ENCODE assay signal across 20 cellular contexts in genomic region chr3:159166899-159167586, GRCh38.
"Had no signal": no experiment of that assay in that cellular context is flagged by ENCODE, and none has a peak within 500 bp of the region (broad histone marks: within the 10 kb centered on the region; RNA-seq: fewer than 3 reads in every experiment).

No MANE protein-coding gene starts in this region.

- H3K36me3 Mint-ChIP-seq: activated CD8-positive, alpha-beta memory T cell treated with anti-CD3 and anti-CD28 coated beads, Interleukin-2, amount 10 ng/mL, durations not matched to agents 7 days and 5 days; activated naive CD4-positive, alpha-beta T cell treated with anti-CD3 and anti-CD28 coated beads, Interleukin-2, amount 10 ng/mL, durations not matched to agents 7 days and 5 days; naive thymus-derived CD8-positive, alpha-beta T cell had no signal

- ATAC-seq: activated CD8-positive, alpha-beta memory T cell treated with anti-CD3 and anti-CD28 coated beads, Interleukin-2, amount 10 ng/mL, durations not matched to agents 7 days and 5 days; activated CD8-positive, alpha-beta T cell treated with anti-CD3 and anti-CD28 coated beads for 36 hours; left colon; naive thymus-derived CD8-positive, alpha-beta T cell had no signal

- H3K4me1 Mint-ChIP-seq: activated CD4-positive, alpha-beta T cell treated with anti-CD3 and anti-CD28 coated beads, Interleukin-2, amount 10 ng/mL, durations not matched to agents 7 days and 5 days; activated CD8-positive, alpha-beta memory T cell treated with anti-CD3 and anti-CD28 coated beads, Interleukin-2, amount 10 ng/mL, durations not matched to agents 7 days and 5 days; activated naive CD4-positive, alpha-beta T cell treated with anti-CD3 and anti-CD28 coated beads, Interleukin-2, amount 10 ng/mL, durations not matched to agents 7 days and 5 days; endodermal cell; naive thymus-derived CD8-positive, alpha-beta T cell had no signal

- H3K27me3 ChIP-seq: spleen, upper lobe of left lung had no signal

- H3K27ac Mint-ChIP-seq: activated CD4-positive, alpha-beta T cell treated with anti-CD3 and anti-CD28 coated beads, Interleukin-2, amount 10 ng/mL, durations not matched to agents 7 days and 5 days; activated CD8-positive, alpha-beta memory T cell treated with anti-CD3 and anti-CD28 coated beads, Interleukin-2, amount 10 ng/mL, durations not matched to agents 7 days and 5 days; activated CD8-positive, alpha-beta T cell treated with anti-CD3 and anti-CD28 coated beads for 36 hours; activated naive CD4-positive, alpha-beta T cell treated with anti-CD3 and anti-CD28 coated beads, Interleukin-2, amount 10 ng/mL, durations not matched to agents 7 days and 5 days; endodermal cell; naive thymus-derived CD8-positive, alpha-beta T cell had no signal

- H3K27ac ChIP-seq: epithelial cell of prostate, prostate gland, spleen, upper lobe of left lung, VCaP had no signal

- H3K9me3 Mint-ChIP-seq: activated CD4-positive, alpha-beta T cell treated with anti-CD3 and anti-CD28 coated beads, Interleukin-2, amount 10 ng/mL, durations not matched to agents 7 days and 5 days; activated naive CD4-positive, alpha-beta T cell treated with anti-CD3 and anti-CD28 coated beads, Interleukin-2, amount 10 ng/mL, durations not matched to agents 7 days and 5 days; endodermal cell had no signal

- H3K9me3 ChIP-seq: prostate gland, spleen, upper lobe of left lung had no signal

- H3K27me3 Mint-ChIP-seq: activated CD4-positive, alpha-beta T cell treated with anti-CD3 and anti-CD28 coated beads, Interleukin-2, amount 10 ng/mL, durations not matched to agents 7 days and 5 days; activated CD8-positive, alpha-beta memory T cell treated with anti-CD3 and anti-CD28 coated beads, Interleukin-2, amount 10 ng/mL, durations not matched to agents 7 days and 5 days; activated CD8-positive, alpha-beta T cell treated with anti-CD3 and anti-CD28 coated beads for 36 hours; activated naive CD4-positive, alpha-beta T cell treated with anti-CD3 and anti-CD28 coated beads, Interleukin-2, amount 10 ng/mL, durations not matched to agents 7 days and 5 days had no signal

- H3K4me3 Mint-ChIP-seq: activated CD4-positive, alpha-beta T cell treated with anti-CD3 and anti-CD28 coated beads, Interleukin-2, amount 10 ng/mL, durations not matched to agents 7 days and 5 days; activated CD8-positive, alpha-beta memory T cell treated with anti-CD3 and anti-CD28 coated beads, Interleukin-2, amount 10 ng/mL, durations not matched to agents 7 days and 5 days; activated CD8-positive, alpha-beta T cell treated with anti-CD3 and anti-CD28 coated beads for 36 hours; activated naive CD4-positive, alpha-beta T cell treated with anti-CD3 and anti-CD28 coated beads, Interleukin-2, amount 10 ng/mL, durations not matched to agents 7 days and 5 days; endodermal cell; naive thymus-derived CD8-positive, alpha-beta T cell had no signal

- H3K4me1 ChIP-seq: prostate gland, spleen, upper lobe of left lung had no signal

- H3K36me3 ChIP-seq: prostate gland, spleen, upper lobe of left lung had no signal

- H3K4me3 ChIP-seq: lung, prostate gland, spleen, upper lobe of left lung had no signal

- DNase-seq: activated CD4-positive, alpha-beta T cell treated with anti-CD3 and anti-CD28 coated beads, Interleukin-2, amount 10 ng/mL, durations not matched to agents 7 days and 5 days; activated CD4-positive, CD25-positive, alpha-beta regulatory T cell treated with anti-CD3 and anti-CD28 coated beads, Interleukin-2, amount 50 U/mL, for 72 hours; activated CD8-positive, alpha-beta memory T cell treated with anti-CD3 and anti-CD28 coated beads, Interleukin-2, amount 10 ng/mL, durations not matched to agents 7 days and 5 days; activated CD8-positive, alpha-beta T cell treated with anti-CD3 and anti-CD28 coated beads for 36 hours; activated effector memory CD4-positive, alpha-beta T cell treated with anti-CD3 and anti-CD28 coated beads, Interleukin-2, amount 50 U/mL, for 16 hours; activated naive CD4-positive, alpha-beta T cell treated with anti-CD3 and anti-CD28 coated beads, Interleukin-2, amount 10 ng/mL, durations not matched to agents 7 days and 5 days; activated T-cell treated with anti-CD3 and anti-CD28 coated beads for 4 hours; cortex of kidney; endodermal cell; foreskin fibroblast; left colon; naive thymus-derived CD8-positive, alpha-beta T cell; spleen; stimulated activated CD4-positive, alpha-beta T cell treated with anti-CD3 and anti-CD28 coated beads, Interleukin-4, amount 100 ng/mL, for 1 hour; stimulated activated naive CD4-positive, alpha-beta T cell; upper lobe of left lung had no signal
